In genomic region chrX:40168183-40169015, GRCh38 we compare ENCODE assay signal across 10 cellular contexts.
DNase-seq lines count a peak whose midpoint lies in the region; ATAC-seq and TF ChIP-seq lines count a peak whose summit lies in the region.
"Had no signal": no experiment of that assay in that cellular context is flagged by ENCODE, and none has a peak within 500 bp of the region (broad histone marks: within the 10 kb centered on the region; RNA-seq: fewer than 3 reads in every experiment).

No MANE protein-coding gene starts in this region.

- WGBS in mammary epithelial cell (ENCODE audit: low coverage, missing lambda C conversion rate), result 37% methylated on average over 17 of the region's 60 CpGs

- peak overlapping the region; percentile 84 for H3K4me3 Mint-ChIP-seq in natural killer cell

- POLR2A ChIA-PET in HEK293T (lab: Yijun Ruan, JAX), result interaction anchor here (0.6 to 2.8 kb wide), 20 partner anchors 9 to 370 kb away, joined by 3 to 21 read pairs (median 6); partner anchors contain the start of gene BCOR

- peaks cover 22 to 37% of the 10 kb centered on the region in 2 donors for H3K27me3 Mint-ChIP-seq in natural killer cell (ENCODE audit: low read depth in 2 of 2)
- H3K27me3 Mint-ChIP-seq: effector memory CD8-positive, alpha-beta T cell had no signal

- no peak for DNase-seq in BE2C
- no peak for DNase-seq in HEK293T (ENCODE audit: extremely low spot score)
- DNase-seq in mammary epithelial cell, result no peak
- DNase-seq in natural killer cell, result no peak
- DNase-seq in mucosa of gallbladder (ENCODE audit: low spot score), result no peak
- no peak for DNase-seq in foreskin melanocyte
- DNase-seq: effector memory CD8-positive, alpha-beta T cell; SIG-M5 had no signal

- H3K4me3 ChIP-seq in BE2C (ENCODE audit: low read depth, low read length) (peak overlapping the region; percentile 38), mammary epithelial cell (replicated peaks in 1 of 3; ENCODE audit: insufficient read depth in 1 of 3, low read depth in 2 of 3, low read length in 3 of 3) (no peak overlapping the region)

- H3K36me3 ChIP-seq in BE2C (no peaks in the 10 kb centered on the region), mammary epithelial cell (ENCODE audit: insufficient read depth, low read length) (no peaks in the 10 kb centered on the region)

- dilution Hi-C loops in mammary epithelial cell (cut with HindIII; ENCODE audit: low sequenced_read_pairs), result no loop called here

- peaks cover 26 to 37% of the 10 kb centered on the region in 2 donors for H3K4me1 Mint-ChIP-seq in natural killer cell

- H3K9ac ChIP-seq in mammary epithelial cell (ENCODE audit: insufficient read depth, low read length), result no peak overlapping the region

- no peaks in the 10 kb centered on the region for H3K9me3 Mint-ChIP-seq in natural killer cell
- H3K9me3 Mint-ChIP-seq: effector memory CD8-positive, alpha-beta T cell had no signal

- H3K27ac Mint-ChIP-seq in natural killer cell, result peak overlapping the region in 1 of 2 donors; percentile 82

- H3K36me3 Mint-ChIP-seq in natural killer cell, result peaks cover 5% of the 10 kb centered on the region

- TF ChIP-seq CTCF in BE2C (IDR thresholded peaks at IDR 0.05; ENCODE audit: low read depth, low read length) (no peak), mammary epithelial cell (conservative IDR thresholded peaks at IDR 0.05 in 1 of 2, IDR thresholded peaks at IDR 0.05 in 1 of 2; ENCODE audit: extremely low read depth in 1 of 2, insufficient read depth in 1 of 2, low read depth in 1 of 2, low read length in 2 of 2) (no peak), natural killer cell (IDR thresholded peaks at IDR 0.05) (no peak)

- H3K79me2 ChIP-seq in mammary epithelial cell (ENCODE audit: insufficient read depth, low read length), result no peaks in the 10 kb centered on the region

- H3K27ac ChIP-seq in mammary epithelial cell (ENCODE audit: insufficient read depth, low read depth, low read length), result no peak overlapping the region

- H3K9me3 ChIP-seq in BE2C (no peaks in the 10 kb centered on the region), mammary epithelial cell (replicated peaks; ENCODE audit: insufficient read depth, low read length) (no peaks in the 10 kb centered on the region)

- intact Hi-C loops in mammary epithelial cell (cut with micrococcal nuclease), result no loop called here
- intact Hi-C loops in natural killer cell (cut with micrococcal nuclease), result loop anchor here (2.0 kb wide), 2 partner anchors 64 to 72 kb away; partner anchors contain the start of gene BCOR

- no peak overlapping the region for H2AFZ ChIP-seq in mammary epithelial cell (ENCODE audit: low read depth, low read length)

- peak overlapping the region; percentile 48 for H3K4me2 ChIP-seq in mammary epithelial cell (ENCODE audit: insufficient read depth, low read depth, low read length)

- H3K27me3 ChIP-seq in BE2C (no peaks in the 10 kb centered on the region), mammary epithelial cell (ENCODE audit: insufficient read depth, low read length) (peaks cover 54% of the 10 kb centered on the region)

- in situ Hi-C loops in mammary epithelial cell (cut with MboI; ENCODE audit: low sequenced_read_pairs in 2 of 2), result loop anchor here in 1 of 2 donors (25.0 kb wide), 1 partner anchor 356 kb away; no protein-coding TSS in a partner anchor

- H3K4me1 ChIP-seq in BE2C, result peaks cover 44% of the 10 kb centered on the region
- peaks cover 9% of the 10 kb centered on the region for H3K4me1 ChIP-seq in mammary epithelial cell (ENCODE audit: insufficient read depth, low read length)

- no TSS peak for BruUV-seq in mammary epithelial cell (replicated peaks; lab: Mats Ljungman, UMichigan)

- ATAC-seq in natural killer cell (no peak), HG03442 (IDR thresholded peaks at IDR 0.05; ENCODE audit: unreplicated experiment) (no peak), HG02623 (IDR thresholded peaks at IDR 0.05; ENCODE audit: unreplicated experiment) (no peak)

- no peaks in the 10 kb centered on the region for H4K20me1 ChIP-seq in mammary epithelial cell (ENCODE audit: insufficient read depth, low read length)

- CTCF ChIA-PET in HEK293T (lab: Yijun Ruan, JAX), result interaction anchor here (0.9 to 1.8 kb wide), 2 partner anchors 19 to 376 kb away, joined by 7 to 8 read pairs; no protein-coding TSS in a partner anchor
- CTCF ChIA-PET in mammary epithelial cell (lab: Charles Lee; ENCODE audit: low non-redundant PET), result no interaction called here

TF ChIP-seq in HEK293T, 16 proteins besides CTCF, POLR2A, EP300 and RAD21:
- TF ChIP-seq PKNOX1 (IDR thresholded peaks at IDR 0.05) (peak; percentile 89), L3MBTL2 (conservative IDR thresholded peaks at IDR 0.05) (peak; percentile 8; the same call in 1 of the 2 replicates), LEF1 (IDR thresholded peaks at IDR 0.05; ENCODE audit: borderline replicate concordance) (no peak), CTBP1 (IDR thresholded peaks at IDR 0.05; ENCODE audit: borderline replicate concordance) (peak; percentile 75; the same call in 1 of the 2 replicates)
